In genomic region chr3:101807884-101808283, GRCh38 we compare ENCODE assay signal across 17 cellular contexts. TPM values are rescaled to one million over a fixed set of nuclear protein-coding genes. Genes with fewer than 3 reads are reported as not detected.
DNase-seq lines count a peak whose midpoint lies in the region; ATAC-seq, FAIRE-seq and TF ChIP-seq lines count a peak whose summit lies in the region.
"Had no signal": no experiment of that assay in that cellular context is flagged by ENCODE, and none has a peak within 500 bp of the region (broad histone marks: within the 10 kb centered on the region; RNA-seq: fewer than 3 reads in every experiment).

No MANE protein-coding gene starts in this region.

- FAIRE-seq in pancreas (lab: Jason Lieb, UNC) (no peak), frontal cortex (lab: Jason Lieb, UNC) (no peak)
- FAIRE-seq: endothelial cell of umbilical vein had no signal

- no peaks in the 10 kb centered on the region for H3K27me3 ChIP-seq in pancreas
- H3K27me3 ChIP-seq: BLaER1 treated with 17β-estradiol and CSF1 and Interleukin-3, amounts not matched to agents 10 nM and 100 nM; right lobe of liver; testis had no signal

- ATAC-seq in GM18520 (IDR thresholded peaks at IDR 0.05; ENCODE audit: unreplicated experiment) (peak; percentile 39), GM19468 (IDR thresholded peaks at IDR 0.05; ENCODE audit: extremely low read depth, unreplicated experiment) (peak; percentile 37), HG02870 (IDR thresholded peaks at IDR 0.05; ENCODE audit: unreplicated experiment) (peak; percentile 69), HG03521 (IDR thresholded peaks at IDR 0.05; ENCODE audit: unreplicated experiment) (peak; percentile 46), pancreas (no peak)
- ATAC-seq: naive thymus-derived CD8-positive, alpha-beta T cell; right lobe of liver had no signal

- H3K4me1 ChIP-seq in pancreas, result peaks cover 0 to 10% (median 5%) of the 10 kb centered on the region in 3 donors
- H3K4me1 ChIP-seq: testis had no signal

- H3K9me3 ChIP-seq in pancreas, result no peaks in the 10 kb centered on the region
- H3K9me3 ChIP-seq: BLaER1 treated with 17β-estradiol and CSF1 and Interleukin-3, amounts not matched to agents 10 nM and 100 nM; right lobe of liver; testis had no signal

- WGBS in pancreas, 2 donors, result 82 to 90% methylated on average over 2 of the region's 2 CpGs

- H3K4me3 ChIP-seq in pancreas, result no peak overlapping the region
- H3K4me3 ChIP-seq: BLaER1 treated with 17β-estradiol and CSF1 and Interleukin-3, amounts not matched to agents 10 nM and 100 nM; PC-9; right lobe of liver; testis had no signal

- intact Hi-C loops in pancreas (cut with DNase I), result loop anchor here in 2 of 3 donors (5.0 to 10.0 kb wide), 2 partner anchors 727 to 729 kb away; no protein-coding TSS in a partner anchor

- DNase-seq in pancreas (no peak), GM19238 (ENCODE audit: insufficient read length, low spot score) (no peak), frontal cortex (ENCODE audit: low spot score in 2 of 2) (no peak)
- no peak for DNase-seq in stimulated activated naive CD4-positive, alpha-beta T cell treated with Interleukin-2 at 50 U/mL for 16 hours (lab: John Stamatoyannopoulos, UW)
- DNase-seq: activated naive CD4-positive, alpha-beta T cell; EL; naive thymus-derived CD8-positive, alpha-beta T cell; NCI-H345; PC-9; right lobe of liver; testis had no signal

- H3K27ac ChIP-seq in pancreas, result no peak overlapping the region
- H3K27ac ChIP-seq: BLaER1 treated with 17β-estradiol and CSF1 and Interleukin-3, amounts not matched to agents 10 nM and 100 nM; PC-9; right lobe of liver; testis had no signal

- no peak for TF ChIP-seq CTCF in pancreas (IDR thresholded peaks at IDR 0.05)

- no peaks in the 10 kb centered on the region for H3K36me3 ChIP-seq in pancreas
- H3K36me3 ChIP-seq: right lobe of liver had no signal

RNA-seq across cellular contexts. Expression of gene NXPE3, which starts 28.9 kb away (rescaled TPM):
- total RNA-seq in pancreas (1 to 10 TPM; 1.8 to 4.3 (median 2.4) TPM), frontal cortex (17.1 TPM)
- polyA plus RNA-seq in pancreas, result 1 to 10 TPM; 1.4 to 3.3 TPM

RNA-seq across cellular contexts. Expression of gene NFKBIZ, which starts 41.4 kb away (rescaled TPM):
- total RNA-seq in pancreas (10 to 100 TPM; 20.4 to 90.7 (median 31.2) TPM), frontal cortex (2.4 TPM)
- 10 to 100 TPM; 16.5 to 24.4 TPM for polyA plus RNA-seq in pancreas

Comparison
In these comparisons a context has a peak if more than half of its experiments do, and no peak if none do; other contexts are left out.
1. ATAC-seq: peak in GM18520 (single experiment), GM19468 (single experiment), HG02870 (single experiment) and HG03521 (single experiment); none in pancreas (0 of 4).